ENCODE assay signal across 23 cellular contexts in the genomic region with DNA sequence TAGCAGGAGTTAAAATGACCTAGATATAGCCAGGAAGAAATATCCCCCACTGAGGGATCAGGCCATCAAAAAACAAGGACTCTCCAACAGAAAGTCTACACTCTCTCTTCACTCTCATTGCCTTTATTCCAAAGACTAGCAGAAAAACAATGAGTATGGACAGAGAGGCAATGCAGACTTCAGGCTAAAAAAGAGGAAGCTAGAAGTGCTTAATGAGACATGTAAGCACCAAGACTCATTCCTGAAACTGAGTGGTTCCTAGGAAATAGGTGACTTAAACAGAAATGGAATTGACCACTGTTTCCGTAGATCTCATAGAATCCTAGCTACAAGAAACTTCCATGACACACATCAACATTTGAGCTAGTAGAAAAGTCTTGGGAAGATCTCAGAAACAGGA.
DNase-seq lines count a peak whose midpoint lies in the region; ATAC-seq and TF ChIP-seq lines count a peak whose summit lies in the region.
"Had no signal": no experiment of that assay in that cellular context is flagged by ENCODE, and none has a peak within 500 bp of the region (broad histone marks: within the 10 kb centered on the region; RNA-seq: fewer than 3 reads in every experiment).

No MANE protein-coding gene starts in this region.

- no peak for TF ChIP-seq POLR2A in prostate gland (IDR thresholded peaks at IDR 0.05)

- TF ChIP-seq CTCF in foreskin keratinocyte (conservative IDR thresholded peaks at IDR 0.05): no peak
- TF ChIP-seq CTCF in prostate gland (IDR thresholded peaks at IDR 0.05): no peak

- ATAC-seq in GM21367 (IDR thresholded peaks at IDR 0.05; ENCODE audit: unreplicated experiment) (peak; percentile 61), HG02759 (IDR thresholded peaks at IDR 0.05; ENCODE audit: unreplicated experiment) (peak; percentile 67), HG03460 (IDR thresholded peaks at IDR 0.05; ENCODE audit: unreplicated experiment) (peak; percentile 58), foreskin keratinocyte (no peak)
- no peak for ATAC-seq in activated CD8-positive, alpha-beta T cell treated with anti-CD3 and anti-CD28 coated beads, Interleukin-2, amount 10 ng/mL, durations not matched to agents 7 days and 5 days
- ATAC-seq: natural killer cell had no signal

- no peaks in the 10 kb centered on the region for H3K9me3 ChIP-seq in prostate gland
- H3K9me3 ChIP-seq: esophagus squamous epithelium had no signal

- H3K27ac ChIP-seq in foreskin keratinocyte (peak overlapping the region; percentile 85), prostate gland (no peak overlapping the region)
- H3K27ac ChIP-seq: brain microvascular endothelial cell, coronary artery, esophagus squamous epithelium had no signal

- H3K27me3 ChIP-seq in foreskin keratinocyte (no peaks in the 10 kb centered on the region), prostate gland (replicated peaks; ENCODE audit: insufficient read depth) (no peaks in the 10 kb centered on the region)
- H3K27me3 ChIP-seq: brain microvascular endothelial cell, esophagus squamous epithelium had no signal

- no peaks in the 10 kb centered on the region for H3K36me3 Mint-ChIP-seq in activated CD8-positive, alpha-beta T cell treated with anti-CD3 and anti-CD28 coated beads, Interleukin-2, amount 10 ng/mL, durations not matched to agents 7 days and 5 days (ENCODE audit: low read depth)
- H3K36me3 Mint-ChIP-seq: CD14-positive monocyte, natural killer cell had no signal

- no peaks in the 10 kb centered on the region for H3K4me1 Mint-ChIP-seq in activated CD8-positive, alpha-beta T cell treated with anti-CD3 and anti-CD28 coated beads, Interleukin-2, amount 10 ng/mL, durations not matched to agents 7 days and 5 days (ENCODE audit: low read depth)
- H3K4me1 Mint-ChIP-seq: CD14-positive monocyte, natural killer cell had no signal

- WGBS in prostate gland: 100% methylated on average over 1 of the region's 1 CpG

- no peaks in the 10 kb centered on the region for H3K27me3 Mint-ChIP-seq in activated CD8-positive, alpha-beta T cell treated with anti-CD3 and anti-CD28 coated beads, Interleukin-2, amount 10 ng/mL, durations not matched to agents 7 days and 5 days (ENCODE audit: low read depth)

- DNase-seq in foreskin keratinocyte (no peak), prostate gland (ENCODE audit: low spot score) (no peak), cerebellar nuclear complex (lab: John Stamatoyannopoulos, UW) (no peak)
- no peak for DNase-seq in activated CD8-positive, alpha-beta T cell treated with anti-CD3 and anti-CD28 coated beads, Interleukin-2, amount 10 ng/mL, durations not matched to agents 7 days and 5 days
- DNase-seq: activated naive CD4-positive, alpha-beta T cell treated with Interleukin-2 at 50 U/mL for 16 hours; activated T-cell treated with anti-CD3 and anti-CD28 coated beads, Interleukin-2, amount 50 U/mL, for 1 hour; brain microvascular endothelial cell; EL; esophagus squamous epithelium; Karpas-422; natural killer cell; NCI-H1092 treated with DMSO at 0.1 percent for 48 hours; NCI-H187 treated with DMSO at 0.1 percent for 48 hours; NCI-H69; small intestine; stimulated activated CD4-positive, alpha-beta T cell treated with anti-CD3 and anti-CD28 coated beads, Interleukin-1b, Interleukin-23, amount 100 ng/mL, for 48 hours; trophoblast cell had no signal

- intact Hi-C loops in prostate gland (cut with DNase I): no loop called here

- CTCF ChIA-PET in activated CD8-positive, alpha-beta T cell treated with anti-CD3 and anti-CD28 coated beads, Interleukin-2, amount 10 ng/mL, durations not matched to agents 7 days and 5 days (lab: Charles Lee): no interaction called here

- no peak overlapping the region for H3K4me3 Mint-ChIP-seq in activated CD8-positive, alpha-beta T cell treated with anti-CD3 and anti-CD28 coated beads, Interleukin-2, amount 10 ng/mL, durations not matched to agents 7 days and 5 days
- H3K4me3 Mint-ChIP-seq: CD14-positive monocyte; natural killer cell; T-helper 1 cell treated with Interleukin-12 subunit alpha and Interleukin-12 subunit beta and Interleukin-4 antibody, amounts not matched to agents 30 μg/mL and 1 μg/mL, for 36 hours had no signal

- no peaks in the 10 kb centered on the region for H3K36me3 ChIP-seq in prostate gland
- H3K36me3 ChIP-seq: brain microvascular endothelial cell, esophagus squamous epithelium had no signal

- no peaks in the 10 kb centered on the region for H3K9me3 Mint-ChIP-seq in activated CD8-positive, alpha-beta T cell treated with anti-CD3 and anti-CD28 coated beads, Interleukin-2, amount 10 ng/mL, durations not matched to agents 7 days and 5 days (ENCODE audit: insufficient read depth)
- H3K9me3 Mint-ChIP-seq: natural killer cell; T-helper 1 cell treated with Interleukin-12 subunit alpha and Interleukin-12 subunit beta and Interleukin-4 antibody, amounts not matched to agents 30 μg/mL and 1 μg/mL, for 36 hours had no signal

- POLR2A ChIA-PET in activated CD8-positive, alpha-beta T cell treated with anti-CD3 and anti-CD28 coated beads, Interleukin-2, amount 10 ng/mL, durations not matched to agents 7 days and 5 days (lab: Charles Lee): no interaction called here

- H3K4me3 ChIP-seq in prostate gland: no peak overlapping the region
- H3K4me3 ChIP-seq: coronary artery, esophagus squamous epithelium had no signal

- peaks cover 15% of the 10 kb centered on the region for H3K4me1 ChIP-seq in foreskin keratinocyte
- no peaks in the 10 kb centered on the region for H3K4me1 ChIP-seq in prostate gland (replicated peaks)

- no peak overlapping the region for H3K27ac Mint-ChIP-seq in activated CD8-positive, alpha-beta T cell treated with anti-CD3 and anti-CD28 coated beads, Interleukin-2, amount 10 ng/mL, durations not matched to agents 7 days and 5 days
- H3K27ac Mint-ChIP-seq: CD14-positive monocyte; natural killer cell; T-helper 1 cell treated with Interleukin-12 subunit alpha and Interleukin-12 subunit beta and Interleukin-4 antibody, amounts not matched to agents 30 μg/mL and 1 μg/mL, for 36 hours had no signal

Comparison
In these comparisons a context has a peak if more than half of its experiments do, and no peak if none do; other contexts are left out.
1. ATAC-seq: peak in GM21367 (single experiment), HG02759 (single experiment) and HG03460 (single experiment); none in foreskin keratinocyte (single experiment) and activated CD8-positive, alpha-beta T cell treated with anti-CD3 and anti-CD28 coated beads, Interleukin-2, amount 10 ng/mL, durations not matched to agents 7 days and 5 days (single experiment).